11 cellular contexts compared by ENCODE assay signal in genomic region chr3:67593761-67594234, GRCh38.
A peak's percentile ranks its signal among the peaks of the same experiment; 100 is the strongest.
DNase-seq lines count a peak whose midpoint lies in the region; ATAC-seq and TF ChIP-seq lines count a peak whose summit lies in the region.
"Had no signal": no experiment of that assay in that cellular context is flagged by ENCODE, and none has a peak within 500 bp of the region (broad histone marks: within the 10 kb centered on the region; RNA-seq: fewer than 3 reads in every experiment).

No MANE protein-coding gene starts in this region.

- no peak overlapping the region for H4K5ac ChIP-seq in IMR-90 (ENCODE audit: low read depth, low read length)

- peaks cover 17 to 31% of the 10 kb centered on the region in 2 experiments for H3K79me1 ChIP-seq in IMR-90 (ENCODE audit: low read depth in 1 of 2, low read length in 2 of 2)

- TF ChIP-seq CTCF in IMR-90 (conservative IDR thresholded peaks at IDR 0.05; ENCODE audit: low read depth, low read length) = peak; percentile 10; the same call in 1 of the 2 replicates
- TF ChIP-seq CTCF in choroid plexus epithelial cell (conservative IDR thresholded peaks at IDR 0.05; ENCODE audit: low read depth, low read length) = peak; percentile 49
- TF ChIP-seq CTCF in omental fat pad (IDR thresholded peaks at IDR 0.05) = no peak

- no peak overlapping the region for H3K14ac ChIP-seq in IMR-90 (replicated peaks; ENCODE audit: low read depth, low read length)

- no peaks in the 10 kb centered on the region for H3K27me3 ChIP-seq in IMR-90 (ENCODE audit: control insufficient read depth, insufficient read depth, low read length)
- H3K27me3 ChIP-seq in naive thymus-derived CD4-positive, alpha-beta T cell (ENCODE audit: control insufficient read depth in 2 of 2, insufficient read depth in 2 of 2, low read length in 2 of 2) = no peaks in the 10 kb centered on the region
- H3K27me3 ChIP-seq: pancreas had no signal

- no peak overlapping the region for H2BK15ac ChIP-seq in IMR-90 (ENCODE audit: low read depth, low read length)

- H3K4me1 Mint-ChIP-seq in naive thymus-derived CD4-positive, alpha-beta T cell = peaks cover 18 to 94% (median 78%) of the 10 kb centered on the region in 7 donors

- WGBS in IMR-90 (ENCODE audit: extremely low coverage in 2 of 2, insufficient read length in 1 of 2), 2 experiments = 80% methylated on average over 1 of the region's 4 CpGs; no CpG with 5 or more reads in 1 of the 2 experiments

- H3K56ac ChIP-seq in IMR-90 (ENCODE audit: extremely low read depth, insufficient read depth, low read length) = no peak overlapping the region

- POLR2A ChIA-PET in IMR-90 (lab: Charles Lee; ENCODE audit: unreplicated experiment) = no interaction called here
- POLR2A ChIA-PET in naive thymus-derived CD4-positive, alpha-beta T cell (lab: Charles Lee) = interaction anchor here (0.6 to 1.6 kb wide), 3 partner anchors 9 to 356 kb away, joined by 3 to 4 read pairs (median 3); no protein-coding TSS in a partner anchor

- TF ChIP-seq POLR2A in IMR-90 (IDR thresholded peaks at IDR 0.05; ENCODE audit: low read depth, low read length) = no peak

- no peaks in the 10 kb centered on the region for H3K27me3 Mint-ChIP-seq in naive thymus-derived CD4-positive, alpha-beta T cell

- H4K20me1 ChIP-seq in IMR-90 (ENCODE audit: insufficient read depth, low read length) = no peaks in the 10 kb centered on the region; the same call in 1 of the 2 replicates

- H3K9me3 Mint-ChIP-seq in naive thymus-derived CD4-positive, alpha-beta T cell = no peaks in the 10 kb centered on the region

- in situ Hi-C loops in IMR-90 (cut with MboI; ENCODE audit: low sequenced_read_pairs) = no loop called here

- peak; percentile 27 for ATAC-seq in IMR-90 (ENCODE audit: low read depth)
- ATAC-seq in naive thymus-derived CD4-positive, alpha-beta T cell = peak; percentile 44
- no peak for ATAC-seq in omental fat pad (ENCODE audit: low FRiP score)
- ATAC-seq: pancreas had no signal

- no peak overlapping the region for H4K91ac ChIP-seq in IMR-90 (ENCODE audit: insufficient read depth, low read depth, low read length)

- H3K9ac ChIP-seq in IMR-90 (ENCODE audit: low read depth, low read length) = no peak overlapping the region

- BruUV-seq in IMR-90 (replicated peaks; lab: Mats Ljungman, UMichigan) = no TSS peak

- no peak overlapping the region for H2BK5ac ChIP-seq in IMR-90 (ENCODE audit: low read depth, low read length, poor library complexity, severe bottlenecking)

- no peak overlapping the region for H3K4me2 ChIP-seq in IMR-90 (ENCODE audit: low read depth, low read length)

- intact Hi-C loops in IMR-90 (cut with micrococcal nuclease) = no loop called here
- intact Hi-C loops in naive thymus-derived CD4-positive, alpha-beta T cell (cut with micrococcal nuclease) = loop anchor here in 1 of 2 donors (2.0 kb wide), 1 partner anchor 197 kb away; no protein-coding TSS in a partner anchor

- H3K9me1 ChIP-seq in IMR-90 (ENCODE audit: insufficient read depth, low read length) = no peaks in the 10 kb centered on the region

- H3K36me3 ChIP-seq in IMR-90 (ENCODE audit: control insufficient read depth, insufficient read depth, low read length) = 0 out of 2 replicates have a peak, but pooled peaks cover 2% of the 10 kb centered on the region
- peaks cover 0 to 4% (median 0%) of the 10 kb centered on the region in 3 experiments for H3K36me3 ChIP-seq in naive thymus-derived CD4-positive, alpha-beta T cell (ENCODE audit: control insufficient read depth in 2 of 3, insufficient read depth in 3 of 3, low read length in 3 of 3)
- H3K36me3 ChIP-seq: pancreas had no signal

- no peak overlapping the region for H2AK5ac ChIP-seq in IMR-90 (ENCODE audit: low read depth, low read length)

- dilution Hi-C loops in IMR-90 (cut with HindIII; ENCODE audit: low sequenced_read_pairs, unreplicated experiment) = no loop called here

- H2AFZ ChIP-seq in IMR-90 (replicated peaks; ENCODE audit: low read length, poor library complexity) = no peak overlapping the region

- H2BK20ac ChIP-seq in IMR-90 (ENCODE audit: low read depth, low read length) = no peak overlapping the region

- no peak; the same call in 1 of the 2 replicates for TF ChIP-seq RAD21 in IMR-90 (IDR thresholded peaks at IDR 0.05; ENCODE audit: low read length)

- no peak overlapping the region for H3K18ac ChIP-seq in IMR-90 (ENCODE audit: low read depth, low read length)

- H3K9me3 ChIP-seq in IMR-90 (ENCODE audit: control insufficient read depth, insufficient read depth, low read length) = no peaks in the 10 kb centered on the region
- H3K9me3 ChIP-seq in naive thymus-derived CD4-positive, alpha-beta T cell (ENCODE audit: control insufficient read depth in 2 of 3, low read length in 3 of 3) = no peaks in the 10 kb centered on the region
- H3K9me3 ChIP-seq: pancreas had no signal

- CTCF ChIA-PET in IMR-90 (lab: Yijun Ruan, JAX) = no interaction called here
- CTCF ChIA-PET in naive thymus-derived CD4-positive, alpha-beta T cell (lab: Charles Lee) = interaction anchor here (1.5 kb wide), 1 partner anchor 144 kb away, joined by 4 read pairs; no protein-coding TSS in a partner anchor

- H3K36me3 Mint-ChIP-seq in naive thymus-derived CD4-positive, alpha-beta T cell = peaks cover 9 to 70% (median 59%) of the 10 kb centered on the region in 5 donors

- no peak overlapping the region for H2AK9ac ChIP-seq in IMR-90 (replicated peaks; ENCODE audit: low read depth, low read length, poor library complexity)

- H3K4me3 Mint-ChIP-seq in naive thymus-derived CD4-positive, alpha-beta T cell = no peak overlapping the region

- H4K8ac ChIP-seq in IMR-90 (ENCODE audit: low read depth in 2 of 2, low read length in 2 of 2) = no peak overlapping the region

- H3K27ac ChIP-seq in IMR-90 (ENCODE audit: insufficient read depth, low read length) = no peak overlapping the region
- H3K27ac ChIP-seq in naive thymus-derived CD4-positive, alpha-beta T cell (ENCODE audit: low read depth, low read length) = no peak overlapping the region
- H3K27ac ChIP-seq: pancreas had no signal

- no peak overlapping the region for H3K4ac ChIP-seq in IMR-90 (ENCODE audit: low read depth, low read length)

- H3K27ac Mint-ChIP-seq in naive thymus-derived CD4-positive, alpha-beta T cell = peak overlapping the region in 1 of 9 donors; percentile 80

- no peak overlapping the region for H3K23ac ChIP-seq in IMR-90 (ENCODE audit: low read depth, low read length)

- H2BK120ac ChIP-seq in IMR-90 (ENCODE audit: low read depth, low read length) = no peak overlapping the region

- H3K4me3 ChIP-seq in IMR-90 (ENCODE audit: insufficient read depth, low read depth, low read length) = no peak overlapping the region
- no peak overlapping the region for H3K4me3 ChIP-seq in choroid plexus epithelial cell (ENCODE audit: low read depth, low read length)
- H3K4me3 ChIP-seq in naive thymus-derived CD4-positive, alpha-beta T cell (ENCODE audit: low read length) = no peak overlapping the region
- H3K4me3 ChIP-seq: pancreas had no signal

- DNase-seq in GM04504 (ENCODE audit: low read depth) (peak; percentile 10), IMR-90 (peak; percentile 11), choroid plexus epithelial cell (ENCODE audit: low read depth) (peak; percentile 63), NAMALWA (ENCODE audit: low spot score) (no peak), omental fat pad (ENCODE audit: low spot score) (no peak)
- no peak for DNase-seq in naive thymus-derived CD4-positive, alpha-beta T cell
- no peak for DNase-seq in stimulated activated naive CD4-positive, alpha-beta T cell (lab: John Stamatoyannopoulos, UW)
- DNase-seq: effector CD8-positive, alpha-beta T cell; kidney glomerular epithelial cell; NCI-H526 treated with DMSO at 0.1 percent for 48 hours; pancreas had no signal

- H3K4me1 ChIP-seq in IMR-90 (ENCODE audit: control insufficient read depth, insufficient read depth, low read length) = no peaks in the 10 kb centered on the region
- H3K4me1 ChIP-seq in naive thymus-derived CD4-positive, alpha-beta T cell (ENCODE audit: control insufficient read depth in 2 of 2, insufficient read depth in 2 of 2, low read length in 2 of 2) = peaks cover 6 to 25% of the 10 kb centered on the region in 2 donors
- H3K4me1 ChIP-seq: pancreas had no signal

TF ChIP-seq in IMR-90, 13 proteins besides CTCF, POLR2A, EP300 and RAD21:
- TF ChIP-seq MAZ (IDR thresholded peaks at IDR 0.05; ENCODE audit: borderline replicate concordance, low read depth, low read length) = no peak
- 0 out of 2 replicates have a peak, but pooled peaks have one; percentile 18 for TF ChIP-seq CEBPB (IDR thresholded peaks at IDR 0.05; ENCODE audit: low read depth, low read length)

Comparison
In these comparisons a context has a peak if more than half of its experiments do, and no peak if none do; other contexts are left out.
1. DNase-seq: peak in GM04504 (single experiment), IMR-90 (single experiment) and choroid plexus epithelial cell (single experiment); none in naive thymus-derived CD4-positive, alpha-beta T cell (0 of 9), NAMALWA (single experiment), omental fat pad (single experiment) and stimulated activated naive CD4-positive, alpha-beta T cell (0 of 6).
2. CTCF ChIP-seq: peak in IMR-90 (single experiment) and choroid plexus epithelial cell (single experiment); none in omental fat pad (0 of 3).